21 cellular contexts compared by ENCODE assay signal in genomic region chr15:55060831-55061230, GRCh38.
"Had no signal": no experiment of that assay in that cellular context is flagged by ENCODE, and none has a peak within 500 bp of the region (broad histone marks: within the 10 kb centered on the region; RNA-seq: fewer than 3 reads in every experiment).

No MANE protein-coding gene starts in this region.

- ATAC-seq: activated T-helper 17 cell treated with anti-CD3 and anti-CD28 coated beads, Interleukin-2, amount 50 U/mL, for 72 hours; left lobe of liver; lower lobe of right lung; mucosa of descending colon; pancreas; right cardiac atrium; stimulated activated naive CD8-positive, alpha-beta T cell treated with anti-CD3 and anti-CD28 coated beads, Interleukin-15, Interleukin-2, amounts not matched to agents 100 U/mL and 50 U/mL, for 24 hours had no signal

- H3K4me1 ChIP-seq: lower lobe of right lung, pancreas, upper lobe of left lung had no signal

- H3K27ac ChIP-seq: lower lobe of right lung, pancreas, upper lobe of left lung had no signal

- H3K4me3 ChIP-seq: lower lobe of right lung, mucosa of descending colon, pancreas, upper lobe of left lung had no signal

- H3K36me3 ChIP-seq: lower lobe of right lung, pancreas, upper lobe of left lung had no signal

- FAIRE-seq: bronchial epithelial cell, pancreas, TTC549 had no signal

- DNase-seq: activated CD4-positive, alpha-beta T cell treated with anti-CD3 and anti-CD28 coated beads for 1 hour; activated CD4-positive, alpha-beta T cell treated with anti-CD3 and anti-CD28 coated beads, Interleukin-2, amount 50 U/mL, for 1 hour; activated naive CD4-positive, alpha-beta T cell treated with Interleukin-2 at 50 U/mL for 16 hours; activated T-cell treated with anti-CD3 and anti-CD28 coated beads, Interleukin-2, amount 50 U/mL, for 1 hour; amygdala; effector CD4-positive, alpha-beta T cell; erythroblast; foreskin fibroblast; lower lobe of right lung; mesendoderm; mucosa of descending colon; nephron progenitor cell; pancreas; right cardiac atrium; stimulated activated CD4-positive, alpha-beta T cell treated with anti-CD3 and anti-CD28 coated beads, Interleukin-4, amount 100 ng/mL, for 4 hours; stimulated activated naive CD8-positive, alpha-beta T cell treated with anti-CD3 and anti-CD28 coated beads, Interleukin-15, Interleukin-2, amounts not matched to agents 100 U/mL and 50 U/mL, for 24 hours; upper lobe of left lung had no signal

- H3K9me3 ChIP-seq: lower lobe of right lung, pancreas, upper lobe of left lung had no signal
